ENCODE assay signal across 9 cellular contexts in genomic region chr3:127373701-127374625, GRCh38.
DNase-seq lines count a peak whose midpoint lies in the region; ATAC-seq, FAIRE-seq and TF ChIP-seq lines count a peak whose summit lies in the region.
"Had no signal": no experiment of that assay in that cellular context is flagged by ENCODE, and none has a peak within 500 bp of the region (broad histone marks: within the 10 kb centered on the region; RNA-seq: fewer than 3 reads in every experiment).

No MANE protein-coding gene starts in this region.

- H3K4me2 ChIP-seq in GM23338, result no peak overlapping the region

- ATAC-seq in GM23338 (peak; percentile 91), lower lobe of right lung (peak; percentile 38 to 72), HG03280 (IDR thresholded peaks at IDR 0.05; ENCODE audit: unreplicated experiment) (no peak), HG03457 (IDR thresholded peaks at IDR 0.05; ENCODE audit: unreplicated experiment) (no peak)

- H3K79me2 ChIP-seq in GM23338 (replicated peaks; ENCODE audit: insufficient read depth), result no peaks in the 10 kb centered on the region

- H3K27me3 ChIP-seq in GM23338 (ENCODE audit: insufficient read depth), result no peaks in the 10 kb centered on the region
- H3K27me3 ChIP-seq in WERI-Rb-1 (ENCODE audit: insufficient read depth, low read depth, severe bottlenecking), result no peaks in the 10 kb centered on the region
- no peaks in the 10 kb centered on the region for H3K27me3 ChIP-seq in lower lobe of right lung (ENCODE audit: low read depth)

- H3K27ac Mint-ChIP-seq in GM23338, result no peak overlapping the region; the same call in 1 of the 2 replicates
- H3K27ac Mint-ChIP-seq: stimulated activated naive CD8-positive, alpha-beta T cell treated with anti-CD3 and anti-CD28 coated beads, Interleukin-15, Interleukin-2, amounts not matched to agents 100 ng/mL and 50 ng/mL, for 24 hours had no signal

- no peaks in the 10 kb centered on the region for H3K4me1 ChIP-seq in GM23338 (ENCODE audit: insufficient read depth)
- no peaks in the 10 kb centered on the region for H3K4me1 ChIP-seq in lower lobe of right lung

- no peaks in the 10 kb centered on the region for H3K9me2 ChIP-seq in GM23338 (ENCODE audit: insufficient read depth)

- H3K9me3 ChIP-seq in WERI-Rb-1 (ENCODE audit: severe bottlenecking) (peaks cover 3% of the 10 kb centered on the region), lower lobe of right lung (peaks cover 9% of the 10 kb centered on the region)

- no peaks in the 10 kb centered on the region for H3F3A ChIP-seq in GM23338 (replicated peaks; ENCODE audit: low read depth)

- H3K4me1 Mint-ChIP-seq in GM23338, result peaks cover 4% of the 10 kb centered on the region; the same call in 2 of the 3 replicates

- H3K27ac ChIP-seq in GM23338 (ENCODE audit: low read depth) (no peak overlapping the region), WERI-Rb-1 (no peak overlapping the region), lower lobe of right lung (no peak overlapping the region)

- H3K4me3 ChIP-seq in GM23338 (no peak overlapping the region), WERI-Rb-1 (ENCODE audit: low read depth, low read length) (no peak overlapping the region), lower lobe of right lung (no peak overlapping the region)

- H3K36me3 ChIP-seq in GM23338 (ENCODE audit: insufficient read depth) (no peaks in the 10 kb centered on the region), WERI-Rb-1 (no peaks in the 10 kb centered on the region), lower lobe of right lung (no peaks in the 10 kb centered on the region)

- no peak for DNase-seq in D721Med (ENCODE audit: insufficient read length, low spot score)
- peak; percentile 71 for DNase-seq in GM23338 (ENCODE audit: low spot score)
- peak; percentile 68 for DNase-seq in WERI-Rb-1
- DNase-seq in lower lobe of right lung, result no peak
- DNase-seq in NCI-H187 treated with DMSO at 0.1 percent for 48 hours (lab: John Stamatoyannopoulos, UW), result no peak
- DNase-seq in MV-4-11 (lab: John Stamatoyannopoulos, UW), result no peak

- H3K36me3 Mint-ChIP-seq in GM23338 (ENCODE audit: low read depth), result no peaks in the 10 kb centered on the region

- H3K27me3 Mint-ChIP-seq in GM23338 (ENCODE audit: insufficient read depth, low read depth, poor library complexity), result peaks cover 5% of the 10 kb centered on the region

- H4K20me1 ChIP-seq in GM23338 (replicated peaks; ENCODE audit: insufficient read depth), result no peaks in the 10 kb centered on the region

- intact Hi-C loops in lower lobe of right lung (cut with DNase I), result no loop called here

- no peak for FAIRE-seq in D721Med (lab: Jason Lieb, UNC)

- TF ChIP-seq CTCF in D721Med (IDR thresholded peaks at IDR 0.05; ENCODE audit: insufficient read depth, missing control alignments), result peak; percentile 47
- TF ChIP-seq CTCF in GM23338 (conservative IDR thresholded peaks at IDR 0.05; ENCODE audit: low read depth in 2 of 2), result peak; percentile 70 to 83
- TF ChIP-seq CTCF in WERI-Rb-1 (IDR thresholded peaks at IDR 0.05; ENCODE audit: low read depth, low read length), result peak; percentile 84
- TF ChIP-seq CTCF in lower lobe of right lung (IDR thresholded peaks at IDR 0.05), result peak; percentile 49

- H3K4me3 Mint-ChIP-seq in GM23338, result no peak overlapping the region
- H3K4me3 Mint-ChIP-seq: stimulated activated naive CD8-positive, alpha-beta T cell treated with anti-CD3 and anti-CD28 coated beads, Interleukin-15, Interleukin-2, amounts not matched to agents 100 ng/mL and 50 ng/mL, for 24 hours had no signal

- no peak overlapping the region for H2AFZ ChIP-seq in GM23338

- H3K9me3 Mint-ChIP-seq in GM23338, result no peaks in the 10 kb centered on the region
- H3K9me3 Mint-ChIP-seq: stimulated activated naive CD8-positive, alpha-beta T cell treated with anti-CD3 and anti-CD28 coated beads, Interleukin-15, Interleukin-2, amounts not matched to agents 100 ng/mL and 50 ng/mL, for 24 hours had no signal

TF ChIP-seq in GM23338, 12 proteins besides CTCF, POLR2A, EP300 and RAD21:
- TF ChIP-seq JUNB (IDR thresholded peaks at IDR 0.05; ENCODE audit: unreplicated experiment), result no peak

Comparison
In these comparisons a context has a peak if more than half of its experiments do, and no peak if none do; other contexts are left out.
1. DNase-seq: peak in GM23338 (single experiment) and WERI-Rb-1 (single experiment); none in D721Med (single experiment), lower lobe of right lung (single experiment), NCI-H187 treated with DMSO at 0.1 percent for 48 hours (single experiment) and MV-4-11 (single experiment).
2. ATAC-seq: peak in GM23338 (single experiment) and lower lobe of right lung (2 of 2); none in HG03280 (single experiment) and HG03457 (single experiment).
3. Peak in every context shown above with its lines, with median percentiles within 50 percentile points of each other: CTCF ChIP-seq.